Comparison of ENCODE assay signal across 27 cellular contexts in the genomic region with DNA sequence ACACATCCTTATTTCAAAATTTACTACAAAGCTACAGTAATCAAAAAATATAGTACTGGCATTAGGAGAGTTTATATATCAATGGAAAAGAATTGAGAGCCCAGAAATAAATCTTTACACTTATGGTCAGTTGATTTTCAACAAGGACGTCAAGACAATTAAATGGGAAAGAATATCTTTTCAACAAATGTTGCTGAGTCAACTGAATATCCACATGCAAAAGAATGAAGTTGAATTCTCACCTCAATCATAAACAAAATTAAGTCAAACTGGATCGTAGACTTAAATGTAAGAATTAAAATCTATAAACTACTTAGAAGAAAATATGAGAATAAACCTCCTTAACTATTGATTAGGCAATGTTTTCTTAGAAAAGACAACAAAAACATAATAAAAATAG.
"Had no signal": no experiment of that assay in that cellular context is flagged by ENCODE, and none has a peak within 500 bp of the region (broad histone marks: within the 10 kb centered on the region; RNA-seq: fewer than 3 reads in every experiment).

No MANE protein-coding gene starts in this region.

- ATAC-seq: stimulated activated effector memory CD8-positive, alpha-beta T cell treated with anti-CD3 and anti-CD28 coated beads, Interleukin-12 subunit alpha, Interleukin-12 subunit beta, amount 100 ng/mL, for 72 hours; stimulated activated memory B cell treated with anti-CD40 and anti-IgM and Interleukin-4, amounts not matched to agents 10 μg/mL and 1 μg/mL and 100 μg/mL, for 72 hours; stimulated activated naive B cell treated with anti-CD40 and anti-IgM and Interleukin-4, amounts not matched to agents 10 μg/mL and 1 μg/mL and 100 μg/mL, for 72 hours; stimulated activated naive CD8-positive, alpha-beta T cell treated with anti-CD3 and anti-CD28 coated beads, Interleukin-15, amount 100 ng/mL, for 72 hours; stimulated activated naive CD8-positive, alpha-beta T cell treated with anti-CD3 and anti-CD28 coated beads, Interleukin-15, Interleukin-2, amounts not matched to agents 100 U/mL and 50 U/mL, for 24 hours; upper lobe of right lung had no signal

- H3K27ac ChIP-seq: stomach, suprapubic skin, testis, thoracic aorta, thyroid gland, tibial artery, tibial nerve, transverse colon, upper lobe of left lung, upper lobe of right lung, uterus, vagina had no signal

- H3K9me3 ChIP-seq: suprapubic skin, testis, thoracic aorta, thyroid gland, tibial artery, tibial nerve, transverse colon, upper lobe of right lung, uterus, vagina had no signal

- FAIRE-seq: urothelium cell line had no signal

- H3K4me3 ChIP-seq: stomach, suprapubic skin, testis, thoracic aorta, thyroid gland, tibial artery, tibial nerve, transverse colon, upper lobe of left lung, upper lobe of right lung, uterus, vagina had no signal

- H3K4me1 ChIP-seq: stomach, suprapubic skin, testis, thyroid gland, transverse colon, upper lobe of left lung, upper lobe of right lung, uterus, vagina had no signal

- H3K27me3 ChIP-seq: stomach, suprapubic skin, testis, thyroid gland, tibial artery, tibial nerve, transverse colon, upper lobe of left lung, upper lobe of right lung, uterus, vagina had no signal

- H3K36me3 ChIP-seq: stomach, suprapubic skin, thoracic aorta, thyroid gland, tibial artery, tibial nerve, transverse colon, upper lobe of left lung, upper lobe of right lung, uterus, vagina had no signal

- DNase-seq: stimulated activated CD4-positive, alpha-beta T cell treated with anti-CD3 and anti-CD28 coated beads, Interleukin-2, amount 100 ng/mL, for 48 hours; stimulated activated CD4-positive, alpha-beta T cell treated with anti-CD3 and anti-CD28 coated beads, Interleukin-4, amount 100 ng/mL, for 1 hour; stimulated activated CD4-positive, alpha-beta T cell treated with anti-CD3 and anti-CD28 coated beads, Interleukin-4, amount 100 ng/mL, for 24 hours; stimulated activated CD4-positive, alpha-beta T cell treated with anti-CD3 and anti-CD28 coated beads, Interleukin-4, amount 100 ng/mL, for 4 hours; stimulated activated CD8-positive, alpha-beta memory T cell treated with anti-CD3 and anti-CD28 coated beads, Interleukin-4, amount 100 ng/mL, for 48 hours; stimulated activated naive B cell treated with anti-CD40 and anti-IgM and Interleukin-4, amounts not matched to agents 10 μg/mL and 1 μg/mL and 100 μg/mL, for 72 hours; stimulated activated naive CD4-positive, alpha-beta T cell; stimulated activated naive CD4-positive, alpha-beta T cell treated with Interleukin-2 at 50 U/mL for 16 hours; stimulated activated naive CD8-positive, alpha-beta T cell treated with anti-CD3 and anti-CD28 coated beads, Interleukin-15, amount 100 ng/mL, for 72 hours; stimulated activated naive CD8-positive, alpha-beta T cell treated with anti-CD3 and anti-CD28 coated beads, Interleukin-15, Interleukin-2, amounts not matched to agents 100 U/mL and 50 U/mL, for 24 hours; stomach; substantia nigra; testis; thyroid gland; tibial artery; transverse colon; trophoblast cell; upper lobe of left lung; upper lobe of right lung; uterus had no signal
